8 cellular contexts compared by ENCODE assay signal in genomic region chr22:39522567-39523300, GRCh38. TPM values are rescaled to one million over a fixed set of nuclear protein-coding genes. Genes with fewer than 3 reads are reported as not detected.
DNase-seq lines count a peak whose midpoint lies in the region; ATAC-seq and TF ChIP-seq lines count a peak whose summit lies in the region.

No MANE protein-coding gene starts in this region.

- DNase-seq in NCI-H1105 treated with DMSO at 0.1 percent for 48 hours (lab: John Stamatoyannopoulos, UW) (peak; percentile 37), NCI-H1105 (lab: John Stamatoyannopoulos, UW) (no peak), MG63 (peak; percentile 68), heart right ventricle (no peak), gastrocnemius medialis (peak; percentile 68 to 86)
- no peak for DNase-seq in activated T-helper 1 cell treated with anti-CD3 and anti-CD28 coated beads, Interleukin-12 subunit alpha, Interleukin-12 subunit beta, Interleukin-2, Interleukin-4 antibody, amounts not matched to agents 30 ng/mL and 10 ng/mL and 1 ng/mL, durations not matched to agents 14 hours and 24 hours and 36 hours (ENCODE audit: low spot score)

- H3K4me3 ChIP-seq in MG63 (peak overlapping the region; percentile 99), heart right ventricle (peak overlapping the region; percentile 81 to 100 (median 98)), gastrocnemius medialis (peak overlapping the region; percentile 88 to 100 (median 99))

- TF ChIP-seq POLR2A in gastrocnemius medialis (IDR thresholded peaks at IDR 0.05): peak; percentile 24 to 41

- ATAC-seq in heart right ventricle (peak in 4 of 8 donors; percentile 0 to 15 (median 6)), gastrocnemius medialis (peak; percentile 44 to 52), HG02870 (IDR thresholded peaks at IDR 0.05; ENCODE audit: unreplicated experiment) (no peak), HG03039 (IDR thresholded peaks at IDR 0.05; ENCODE audit: unreplicated experiment) (no peak)

- no peaks in the 10 kb centered on the region for H3K9me3 Mint-ChIP-seq in activated T-helper 1 cell treated with anti-CD3 and anti-CD28 coated beads, Interleukin-12 subunit alpha, Interleukin-12 subunit beta, Interleukin-2, Interleukin-4 antibody, amounts not matched to agents 30 ng/mL and 10 ng/mL and 1 ng/mL, durations not matched to agents 14 hours and 24 hours and 36 hours

- H3K4me3 Mint-ChIP-seq in activated T-helper 1 cell treated with anti-CD3 and anti-CD28 coated beads, Interleukin-12 subunit alpha, Interleukin-12 subunit beta, Interleukin-2, Interleukin-4 antibody, amounts not matched to agents 30 ng/mL and 10 ng/mL and 1 ng/mL, durations not matched to agents 14 hours and 24 hours and 36 hours: peak overlapping the region; percentile 97

- H3K4me1 ChIP-seq in heart right ventricle: peaks cover 34 to 79% (median 61%) of the 10 kb centered on the region in 9 donors
- H3K4me1 ChIP-seq in gastrocnemius medialis: peaks cover 60 to 66% of the 10 kb centered on the region in 2 donors

- peaks cover 44% of the 10 kb centered on the region for H3K36me3 ChIP-seq in MG63
- H3K36me3 ChIP-seq in heart right ventricle: peaks cover 0 to 58% (median 23%) of the 10 kb centered on the region in 9 donors
- peaks cover 0 to 28% of the 10 kb centered on the region in 2 donors for H3K36me3 ChIP-seq in gastrocnemius medialis

- peaks cover 71% of the 10 kb centered on the region for H3K4me1 Mint-ChIP-seq in activated T-helper 1 cell treated with anti-CD3 and anti-CD28 coated beads, Interleukin-12 subunit alpha, Interleukin-12 subunit beta, Interleukin-2, Interleukin-4 antibody, amounts not matched to agents 30 ng/mL and 10 ng/mL and 1 ng/mL, durations not matched to agents 14 hours and 24 hours and 36 hours (ENCODE audit: low read depth)

- H3K27ac Mint-ChIP-seq in activated T-helper 1 cell treated with anti-CD3 and anti-CD28 coated beads, Interleukin-12 subunit alpha, Interleukin-12 subunit beta, Interleukin-2, Interleukin-4 antibody, amounts not matched to agents 30 ng/mL and 10 ng/mL and 1 ng/mL, durations not matched to agents 14 hours and 24 hours and 36 hours: peak overlapping the region; percentile 100

- peak overlapping the region in 9 of 10 donors; percentile 97 to 100 (median 100) for H3K27ac ChIP-seq in heart right ventricle
- peak overlapping the region; percentile 95 to 100 (median 100) for H3K27ac ChIP-seq in gastrocnemius medialis

- in situ Hi-C loops in gastrocnemius medialis (cut with MboI; ENCODE audit: low sequenced_read_pairs in 4 of 4): loop anchor here in 2 of 4 donors (25.0 kb wide), 2 partner anchors 210 to 360 kb away; partner anchors contain the start of genes CBX7 (in 2 of the 2) and RPL3 (in 1 of the 2)

- TF ChIP-seq CTCF in heart right ventricle (IDR thresholded peaks at IDR 0.05): no peak
- TF ChIP-seq CTCF in gastrocnemius medialis (IDR thresholded peaks at IDR 0.05 in 4 of 5, conservative IDR thresholded peaks at IDR 0.05 in 1 of 5): no peak

- no peaks in the 10 kb centered on the region for H3K9me3 ChIP-seq in MG63
- no peaks in the 10 kb centered on the region for H3K9me3 ChIP-seq in heart right ventricle
- no peaks in the 10 kb centered on the region for H3K9me3 ChIP-seq in gastrocnemius medialis

- peaks cover 60% of the 10 kb centered on the region for H3K36me3 Mint-ChIP-seq in activated T-helper 1 cell treated with anti-CD3 and anti-CD28 coated beads, Interleukin-12 subunit alpha, Interleukin-12 subunit beta, Interleukin-2, Interleukin-4 antibody, amounts not matched to agents 30 ng/mL and 10 ng/mL and 1 ng/mL, durations not matched to agents 14 hours and 24 hours and 36 hours (ENCODE audit: low read depth)

- no peaks in the 10 kb centered on the region for H3K27me3 ChIP-seq in MG63
- no peaks in the 10 kb centered on the region for H3K27me3 ChIP-seq in heart right ventricle
- no peaks in the 10 kb centered on the region for H3K27me3 ChIP-seq in gastrocnemius medialis

- 10 to 13% methylated on average over 14 of the region's 14 CpGs for WGBS in heart right ventricle, 2 donors

- intact Hi-C loops in activated T-helper 1 cell treated with anti-CD3 and anti-CD28 coated beads, Interleukin-12 subunit alpha, Interleukin-12 subunit beta, Interleukin-2, Interleukin-4 antibody, amounts not matched to agents 30 ng/mL and 10 ng/mL and 1 ng/mL, durations not matched to agents 14 hours and 24 hours and 36 hours (cut with micrococcal nuclease): loop anchor here (5.0 kb wide), 1 partner anchor 1925 kb away; the partner anchor contains the start of gene TOB2
- intact Hi-C loops in heart right ventricle (cut with DNase I) (loop anchor here in 8 of 10 donors (5.0 to 10.0 kb wide), 5 partner anchors 178 to 358 kb away; partner anchors contain the start of genes RPL3 (in 5 of the 8) and SYNGR1 (in 3 of the 8)), gastrocnemius medialis (cut with DNase I; ENCODE audit: low total_unique reads) (loop anchor here (10.0 kb wide), 4 partner anchors 752 to 1918 kb away; partner anchors contain the start of genes GGA1, MRTFA and SUN2)

- H3K27me3 Mint-ChIP-seq in activated T-helper 1 cell treated with anti-CD3 and anti-CD28 coated beads, Interleukin-12 subunit alpha, Interleukin-12 subunit beta, Interleukin-2, Interleukin-4 antibody, amounts not matched to agents 30 ng/mL and 10 ng/mL and 1 ng/mL, durations not matched to agents 14 hours and 24 hours and 36 hours (ENCODE audit: insufficient read depth): peaks cover 2% of the 10 kb centered on the region

RNA-seq across cellular contexts. Expression of gene ATF4, which starts 2.4 kb away (rescaled TPM):
- 345 and 436 TPM in 2 replicates for total RNA-seq in MG63 (2014; rRNA removed; shearing (Covaris generic); ENCODE audit: low replicate concordance)
- total RNA-seq in activated T-helper 1 cell treated with anti-CD3 and anti-CD28 coated beads, Interleukin-12 subunit alpha, Interleukin-12 subunit beta, Interleukin-2, Interleukin-4 antibody, amounts not matched to agents 30 ng/mL and 10 ng/mL and 1 ng/mL, durations not matched to agents 14 hours and 24 hours and 36 hours: 387 and 390 TPM in 2 replicates
- total RNA-seq in heart right ventricle (100 to 1,000 TPM in 9 of 10 donors, 10 to 100 TPM in 1; 95.2 to 319 (median 133) TPM), gastrocnemius medialis (100 to 1,000 TPM; 480 to 666 (median 533) TPM)
- polyA plus RNA-seq in heart right ventricle: 100 to 1,000 TPM; 439 to 637 TPM

RNA-seq across cellular contexts. Expression of gene RPS19BP1, which starts 9.8 kb away (rescaled TPM):
- 138 and 161 TPM in 2 replicates for total RNA-seq in MG63 (2014; rRNA removed; shearing (Covaris generic); ENCODE audit: low replicate concordance)
- 98.7 and 101 TPM in 2 replicates for total RNA-seq in activated T-helper 1 cell treated with anti-CD3 and anti-CD28 coated beads, Interleukin-12 subunit alpha, Interleukin-12 subunit beta, Interleukin-2, Interleukin-4 antibody, amounts not matched to agents 30 ng/mL and 10 ng/mL and 1 ng/mL, durations not matched to agents 14 hours and 24 hours and 36 hours
- 10 to 100 TPM; 31.3 to 64.0 (median 37.2) TPM for total RNA-seq in heart right ventricle
- polyA plus RNA-seq in heart right ventricle: 100 to 1,000 TPM; 154 to 222 TPM
- total RNA-seq in gastrocnemius medialis: 100 to 1,000 TPM in 2 of 4 donors, 10 to 100 TPM in 2; 72.2 to 128 (median 104) TPM

RNA-seq across cellular contexts. Expression of gene MIEF1, which starts 20.6 kb away (rescaled TPM):
- 32.3 and 32.7 TPM in 2 replicates for total RNA-seq in MG63 (2014; rRNA removed; shearing (Covaris generic); ENCODE audit: low replicate concordance)
- 59.4 and 60.2 TPM in 2 replicates for total RNA-seq in activated T-helper 1 cell treated with anti-CD3 and anti-CD28 coated beads, Interleukin-12 subunit alpha, Interleukin-12 subunit beta, Interleukin-2, Interleukin-4 antibody, amounts not matched to agents 30 ng/mL and 10 ng/mL and 1 ng/mL, durations not matched to agents 14 hours and 24 hours and 36 hours
- total RNA-seq in heart right ventricle (10 to 100 TPM; 12.8 to 35.8 (median 17.5) TPM), gastrocnemius medialis (10 to 100 TPM; 11.4 to 25.4 (median 12.9) TPM)
- 1 to 10 TPM; 7.0 to 9.1 TPM for polyA plus RNA-seq in heart right ventricle

RNA-seq across cellular contexts. Expression of gene CACNA1I, which starts 47.8 kb away (rescaled TPM):
- not detected in 2 replicates for total RNA-seq in MG63 (2014; rRNA removed; shearing (Covaris generic); ENCODE audit: low replicate concordance)
- total RNA-seq in activated T-helper 1 cell treated with anti-CD3 and anti-CD28 coated beads, Interleukin-12 subunit alpha, Interleukin-12 subunit beta, Interleukin-2, Interleukin-4 antibody, amounts not matched to agents 30 ng/mL and 10 ng/mL and 1 ng/mL, durations not matched to agents 14 hours and 24 hours and 36 hours: 0.02 and 0.03 TPM in 2 replicates
- total RNA-seq in heart right ventricle (under 1 TPM in 5 of 10 donors, not detected in 5; 0.04 to 0.06 (median 0.05) TPM), gastrocnemius medialis (not detected)
- polyA plus RNA-seq in heart right ventricle: under 1 TPM in 1 of 2 donors, not detected in 1; under 0.01 TPM

Comparison
In these comparisons a context has a peak if more than half of its experiments do, and no peak if none do; other contexts are left out.
1. DNase-seq: peak in NCI-H1105 treated with DMSO at 0.1 percent for 48 hours (single experiment), MG63 (single experiment) and gastrocnemius medialis (2 of 2); none in NCI-H1105 (single experiment), activated T-helper 1 cell treated with anti-CD3 and anti-CD28 coated beads, Interleukin-12 subunit alpha, Interleukin-12 subunit beta, Interleukin-2, Interleukin-4 antibody, amounts not matched to agents 30 ng/mL and 10 ng/mL and 1 ng/mL, durations not matched to agents 14 hours and 24 hours and 36 hours (single experiment) and heart right ventricle (0 of 2).
2. ATAC-seq: peak in gastrocnemius medialis (2 of 2); none in HG02870 (single experiment) and HG03039 (single experiment).
3. Peak in every context shown above with its lines, with median percentiles within 50 percentile points of each other: H3K4me3 ChIP-seq.